ENCODE assay signal across 8 cellular contexts in genomic region chr2:120109186-120110061, GRCh38.
DNase-seq lines count a peak whose midpoint lies in the region; ATAC-seq and TF ChIP-seq lines count a peak whose summit lies in the region.

No MANE protein-coding gene starts in this region.

- peak; percentile 61 for TF ChIP-seq CTCF in neural crest cell (conservative IDR thresholded peaks at IDR 0.05)

- peak; percentile 51 to 54 for ATAC-seq in activated T-cell treated with anti-CD3 and anti-CD28 coated beads, Interleukin-2, amount 50 U/mL, for 4 hours
- no peak for ATAC-seq in GM18517 (IDR thresholded peaks at IDR 0.05; ENCODE audit: unreplicated experiment)

- H3K27ac Mint-ChIP-seq in neural crest cell (ENCODE audit: unreplicated experiment), result no peak overlapping the region

- H3K9me3 Mint-ChIP-seq in activated T-cell treated with anti-CD3 and anti-CD28 coated beads, Interleukin-2, amount 50 U/mL, for 4 hours, result no peaks in the 10 kb centered on the region
- H3K9me3 Mint-ChIP-seq in neural crest cell, result no peaks in the 10 kb centered on the region

- peaks cover 26% of the 10 kb centered on the region for H3K4me1 Mint-ChIP-seq in activated T-cell treated with anti-CD3 and anti-CD28 coated beads, Interleukin-2, amount 50 U/mL, for 4 hours (ENCODE audit: low read depth)
- no peaks in the 10 kb centered on the region for H3K4me1 Mint-ChIP-seq in neural crest cell

- H3K36me3 Mint-ChIP-seq in activated T-cell treated with anti-CD3 and anti-CD28 coated beads, Interleukin-2, amount 50 U/mL, for 4 hours (ENCODE audit: insufficient read depth), result no peaks in the 10 kb centered on the region
- peaks cover 2% of the 10 kb centered on the region for H3K36me3 Mint-ChIP-seq in neural crest cell (ENCODE audit: low read depth)

- H3K27ac ChIP-seq in epithelial cell of prostate, result peak overlapping the region; percentile 68

- DNase-seq in activated T-cell treated with anti-CD3 and anti-CD28 coated beads, Interleukin-2, amount 50 U/mL, for 4 hours, result no peak
- no peak for DNase-seq in activated T-cell treated with anti-CD3 and anti-CD28 coated beads, Interleukin-2, amount 50 U/mL, for 1 hour
- DNase-seq in HuH-7.5 (ENCODE audit: low spot score) (peak; percentile 6), SK-N-DZ (ENCODE audit: low spot score) (peak; percentile 43), epithelial cell of prostate (ENCODE audit: low read depth, low spot score) (no peak), neural crest cell (ENCODE audit: low read depth, low spot score) (no peak), NCI-H128 (lab: John Stamatoyannopoulos, UW; ENCODE audit: unreplicated experiment) (no peak)

- peak overlapping the region; percentile 47 for H3K4me3 Mint-ChIP-seq in activated T-cell treated with anti-CD3 and anti-CD28 coated beads, Interleukin-2, amount 50 U/mL, for 4 hours
- H3K4me3 Mint-ChIP-seq in neural crest cell, result no peak overlapping the region

- H3K27me3 Mint-ChIP-seq in activated T-cell treated with anti-CD3 and anti-CD28 coated beads, Interleukin-2, amount 50 U/mL, for 4 hours (ENCODE audit: low read depth), result no peaks in the 10 kb centered on the region
- no peaks in the 10 kb centered on the region for H3K27me3 Mint-ChIP-seq in neural crest cell (ENCODE audit: low read depth)

Comparison
In these comparisons a context has a peak if more than half of its experiments do, and no peak if none do; other contexts are left out.
1. DNase-seq: peak in HuH-7.5 (single experiment) and SK-N-DZ (single experiment); none in activated T-cell treated with anti-CD3 and anti-CD28 coated beads, Interleukin-2, amount 50 U/mL, for 4 hours (single experiment), activated T-cell treated with anti-CD3 and anti-CD28 coated beads, Interleukin-2, amount 50 U/mL, for 1 hour (single experiment), epithelial cell of prostate (single experiment), neural crest cell (single experiment) and NCI-H128 (single experiment).